Comparison of ENCODE assay signal across 8 cellular contexts in genomic region chr5:119315516-119315949, GRCh38. TPM values are rescaled to one million over a fixed set of nuclear protein-coding genes. Genes with fewer than 3 reads are reported as not detected.
DNase-seq lines count a peak whose midpoint lies in the region; ATAC-seq, FAIRE-seq and TF ChIP-seq lines count a peak whose summit lies in the region.

No MANE protein-coding gene starts in this region.

- TF ChIP-seq RAD21 in K562 (CRISPR knock-in tag; conservative IDR thresholded peaks at IDR 0.05 in 1 of 2, IDR thresholded peaks at IDR 0.05 in 1 of 2), result peak; percentile 57 to 65

- WGBS in K562 (ENCODE audit: insufficient coverage, low coverage, missing lambda C conversion rate), result 0% methylated on average over 2 of the region's 2 CpGs
- WGBS in aorta, 2 donors, result 39 to 40% methylated on average over 2 of the region's 2 CpGs

- FAIRE-seq in K562 (lab: Jason Lieb, UNC), result peak; percentile 83

- ATAC-seq in GM19397 (IDR thresholded peaks at IDR 0.05; ENCODE audit: unreplicated experiment), result peak; percentile 65
- ATAC-seq in HG03354 (IDR thresholded peaks at IDR 0.05; ENCODE audit: poor library complexity, severe bottlenecking, unreplicated experiment), result peak; percentile 86
- ATAC-seq in K562, result peak; percentile 77
- ATAC-seq in memory B cell (ENCODE audit: low read depth), result peak; percentile 80
- ATAC-seq in aorta (ENCODE audit: low FRiP score), result no peak

- no peaks in the 10 kb centered on the region for H3K9me3 Mint-ChIP-seq in memory B cell

- H3K27ac ChIP-seq in DOHH2 (ENCODE audit: low read depth, low read length), result peak overlapping the region; percentile 24
- peak overlapping the region; percentile 37; the same call in 1 of the 3 replicates for H3K27ac ChIP-seq in K562 (ENCODE audit: extremely low read depth, low read depth, low read length)
- H3K27ac ChIP-seq in aorta (ENCODE audit: low read depth in 1 of 2, low read length in 2 of 2), result no peak overlapping the region

- H3K27me3 ChIP-seq in DOHH2 (ENCODE audit: control insufficient read depth, low read length) (no peaks in the 10 kb centered on the region), K562 (ENCODE audit: control insufficient read depth in 2 of 2, insufficient read depth in 2 of 2, low read length in 2 of 2) (no peaks in the 10 kb centered on the region), aorta (ENCODE audit: control insufficient read depth in 1 of 2, insufficient read depth in 2 of 2, low read length in 1 of 2) (no peaks in the 10 kb centered on the region)

- DNase-seq in RKO (ENCODE audit: low spot score), result peak; percentile 60
- peak; percentile 61 to 80 (median 70) for DNase-seq in K562 (ENCODE audit: extremely low read depth in 1 of 4, low spot score in 3 of 4)
- DNase-seq in memory B cell (ENCODE audit: low spot score in 2 of 2), result peak; percentile 49 to 53
- no peak for DNase-seq in SHP77 treated with DMSO at 0.1 percent for 48 hours (lab: John Stamatoyannopoulos, UW)
- DNase-seq in aorta, result no peak

- TF ChIP-seq CTCF in DOHH2 (IDR thresholded peaks at IDR 0.05; ENCODE audit: low read depth, low read length, poor library complexity, severe bottlenecking), result peak; percentile 71
- TF ChIP-seq CTCF in K562 (IDR thresholded peaks at IDR 0.05 in 2 of 3, conservative IDR thresholded peaks at IDR 0.05 in 1 of 3; ENCODE audit: insufficient read depth in 2 of 3, low read depth in 1 of 3, low read length in 3 of 3), result peak; percentile 49 to 67 (median 56); a peak in 5 of 6 replicates

- H3K9me1 ChIP-seq in K562 (ENCODE audit: control insufficient read depth, insufficient read depth, low read length), result no peaks in the 10 kb centered on the region

- peak; percentile 32; the same call in 1 of the 2 replicates for TF ChIP-seq EP300 in K562 (IDR thresholded peaks at IDR 0.05; ENCODE audit: low read length)

- H3K4me3 Mint-ChIP-seq in memory B cell, result peak overlapping the region; percentile 41

- CTCF ChIA-PET in K562 (lab: Yijun Ruan, JAX; ENCODE audit: low intra/inter-chr PET ratio), result interaction anchor here (1.1 kb wide), 1 partner anchor 120 kb away, joined by 4 read pairs; no protein-coding TSS in a partner anchor

- H4K20me1 ChIP-seq in DOHH2 (ENCODE audit: control insufficient read depth, insufficient read depth, low read depth, low read length), result no peaks in the 10 kb centered on the region
- no peaks in the 10 kb centered on the region for H4K20me1 ChIP-seq in K562 (replicated peaks; ENCODE audit: control insufficient read depth, insufficient read depth, low read length)

- H3K4me1 Mint-ChIP-seq in memory B cell, result peaks cover 53% of the 10 kb centered on the region

- peaks cover 3% of the 10 kb centered on the region for H3F3A ChIP-seq in DOHH2 (ENCODE audit: control insufficient read depth, insufficient read depth)

- H3K4me2 ChIP-seq in DOHH2 (ENCODE audit: low read length), result peak overlapping the region; percentile 50
- peak overlapping the region; percentile 47 for H3K4me2 ChIP-seq in K562 (ENCODE audit: insufficient read depth, low read length)

- H3K27me3 Mint-ChIP-seq in memory B cell, result no peaks in the 10 kb centered on the region

- H3K27ac Mint-ChIP-seq in memory B cell, result peak overlapping the region; percentile 89

- H3K4me1 ChIP-seq in DOHH2 (ENCODE audit: control insufficient read depth, low read length) (peaks cover 75% of the 10 kb centered on the region), K562 (replicated peaks in 1 of 2; ENCODE audit: control insufficient read depth in 2 of 2, insufficient read depth in 2 of 2, low read length in 2 of 2) (peaks cover 11 to 44% of the 10 kb centered on the region in 2 experiments), aorta (ENCODE audit: control insufficient read depth in 1 of 2, insufficient read depth in 2 of 2, low read length in 2 of 2) (peaks cover 0 to 3% of the 10 kb centered on the region in 2 donors)

- no peaks in the 10 kb centered on the region for H3K36me3 ChIP-seq in DOHH2 (ENCODE audit: control insufficient read depth, low read length)
- H3K36me3 ChIP-seq in K562 (ENCODE audit: control insufficient read depth, insufficient read depth, low read length), result no peaks in the 10 kb centered on the region
- H3K36me3 ChIP-seq in aorta (ENCODE audit: control insufficient read depth in 1 of 2, insufficient read depth in 2 of 2, low read length in 1 of 2), result no peaks in the 10 kb centered on the region

- H3K36me3 Mint-ChIP-seq in memory B cell, result peaks cover 5% of the 10 kb centered on the region

- no peaks in the 10 kb centered on the region for H3K9me2 ChIP-seq in DOHH2 (replicated peaks; ENCODE audit: control insufficient read depth, low read length)

- H3K9me3 ChIP-seq in DOHH2 (ENCODE audit: control insufficient read depth, insufficient read depth, low read length) (no peaks in the 10 kb centered on the region), K562 (replicated peaks; ENCODE audit: control insufficient read depth, insufficient read depth, low read depth, low read length) (no peaks in the 10 kb centered on the region), aorta (ENCODE audit: control insufficient read depth, low read length) (no peaks in the 10 kb centered on the region)

- 0 out of 2 replicates have a peak overlapping the region, but pooled peaks have one; percentile 29 for H2AFZ ChIP-seq in K562 (ENCODE audit: low read depth, low read length)

- BruUV-seq in K562 (replicated peaks; lab: Mats Ljungman, UMichigan), result no TSS peak

- in situ Hi-C loops in K562 (cut with MboI), result no loop called here

- H3K4me3 ChIP-seq in DOHH2 (ENCODE audit: low read length), result peak overlapping the region; percentile 32
- H3K4me3 ChIP-seq in K562, result no peak overlapping the region
- H3K4me3 ChIP-seq in aorta (ENCODE audit: low read length in 2 of 2), result no peak overlapping the region

- intact Hi-C loops in K562 (cut with micrococcal nuclease), result loop anchor here (1.0 to 10.0 kb wide), 2 partner anchors 97 to 291 kb away; no protein-coding TSS in a partner anchor
- intact Hi-C loops in aorta (cut with DNase I), result no loop called here

- no peak overlapping the region for H3K9ac ChIP-seq in K562 (ENCODE audit: insufficient read depth in 1 of 2, low read depth in 2 of 2, low read length in 2 of 2)

- H3K79me2 ChIP-seq in DOHH2 (ENCODE audit: control insufficient read depth, low read length) (peaks cover 3% of the 10 kb centered on the region; the same call in 1 of the 2 replicates), K562 (ENCODE audit: control insufficient read depth, insufficient read depth, low read length) (peaks cover 71% of the 10 kb centered on the region)

- no peak for TF ChIP-seq POLR2A in K562 (conservative IDR thresholded peaks at IDR 0.05)

- POLR2A ChIA-PET in K562 (lab: Yijun Ruan, JAX), result interaction anchor here (0.6 to 1.3 kb wide), 4 partner anchors 12 to 236 kb away, joined by 3 read pairs; no protein-coding TSS in a partner anchor

TF ChIP-seq in K562, 482 proteins besides CTCF, POLR2A, EP300 and RAD21 (continues in another document):
- TF ChIP-seq DEAF1 (CRISPR knock-in tag; IDR thresholded peaks at IDR 0.05) (peak; percentile 42; the same call in 1 of the 2 replicates), ESRRA (IDR thresholded peaks at IDR 0.05; ENCODE audit: borderline replicate concordance, low read depth) (0 out of 2 replicates have a peak, but pooled peaks have one; percentile 22), CTBP1 (IDR thresholded peaks at IDR 0.05; ENCODE audit: borderline replicate concordance) (0 out of 2 replicates have a peak, but pooled peaks have one; percentile 7), RCOR1 (IDR thresholded peaks at IDR 0.05; ENCODE audit: borderline replicate concordance in 1 of 2, low read depth in 2 of 2, low read length in 2 of 2) (peak; percentile 56 to 75; a peak in 3 of 4 replicates), CAMTA2 (CRISPR knock-in tag; conservative IDR thresholded peaks at IDR 0.05) (no peak), PKNOX1 (IDR thresholded peaks at IDR 0.05) (peak; percentile 54; the same call in 1 of the 2 replicates)

RNA-seq across cellular contexts. Expression of gene TNFAIP8, which starts 40.3 kb away (rescaled TPM):
- total RNA-seq in K562 (2011; cell fraction: chromatin; rRNA removed; ENCODE audit: low replicate concordance), result 10.6 and 20.5 TPM in 2 replicates
- total RNA-seq in K562 (2011; cell fraction: nucleolus; rRNA removed), result 7.8 and 9.0 TPM in 2 replicates
- total RNA-seq in K562 (2011; cell fraction: nucleoplasm; rRNA removed), result 12.6 and 24.7 TPM in 2 replicates
- 42.0 and 46.0 TPM in 2 replicates for total RNA-seq in K562 (2014; rRNA removed)
- 38.5 and 47.4 TPM in 2 replicates for total RNA-seq in K562 (2014; rRNA removed; fragmentation: Illumina TruSeq; extraction: Trizol)
- total RNA-seq in K562 (2015; rRNA removed; fragmentation: Illumina TruSeq; extraction: Trizol), result 44.8 and 47.0 TPM in 2 replicates
- 33.6 and 36.7 TPM in 2 replicates for total RNA-seq in K562 (2021)
- 44.6 and 52.2 TPM in 2 replicates for polyA plus RNA-seq in K562 (2011; rRNA removed)
- polyA plus RNA-seq in K562 (2011; cell fraction: cytosol; rRNA removed), result 35.0 and 41.8 TPM in 2 replicates
- 20.2 and 24.7 TPM in 2 replicates for polyA plus RNA-seq in K562 (2011; cell fraction: nucleus; rRNA removed)
- 37.7 and 53.3 TPM in 2 replicates for polyA plus RNA-seq in K562 (2012)
- polyA plus RNA-seq in K562 (2014; fragmentation: Illumina TruSeq; extraction: Trizol), result 49.3 and 57.3 TPM in 2 replicates
- polyA plus RNA-seq in K562 (2014; fragmentation: Nextera tagmentation; extraction: Ambion mirVana), result 10 to 100 TPM; 29.9 to 34.3 TPM
- 35.8 and 47.6 TPM in 2 replicates for polyA plus RNA-seq in K562 (2014; rRNA removed)
- 45.1 and 60.6 TPM in 2 replicates for polyA minus RNA-seq in K562 (2011; rRNA and poly(A)+ RNA removed)
- 38.1 and 47.6 TPM in 2 replicates for polyA minus RNA-seq in K562 (2011; cell fraction: cytosol; rRNA and poly(A)+ RNA removed)
- 9.3 and 20.3 TPM in 2 replicates for polyA minus RNA-seq in K562 (2011; cell fraction: nucleus; rRNA and poly(A)+ RNA removed)
- 10 to 100 TPM; 17.8 to 26.9 TPM for total RNA-seq in aorta
- polyA plus RNA-seq in aorta, result 10 to 100 TPM; 13.7 to 32.2 TPM

Comparison
In these comparisons a context has a peak if more than half of its experiments do, and no peak if none do; other contexts are left out.
1. H3K27ac ChIP-seq: peak in DOHH2 (single experiment) and K562 (single experiment); none in aorta (0 of 2).
2. DNase-seq: peak in RKO (single experiment), K562 (4 of 4) and memory B cell (2 of 2); none in SHP77 treated with DMSO at 0.1 percent for 48 hours (single experiment) and aorta (0 of 2).